Comparison of ENCODE assay signal across 1 cellular context in the genomic region with DNA sequence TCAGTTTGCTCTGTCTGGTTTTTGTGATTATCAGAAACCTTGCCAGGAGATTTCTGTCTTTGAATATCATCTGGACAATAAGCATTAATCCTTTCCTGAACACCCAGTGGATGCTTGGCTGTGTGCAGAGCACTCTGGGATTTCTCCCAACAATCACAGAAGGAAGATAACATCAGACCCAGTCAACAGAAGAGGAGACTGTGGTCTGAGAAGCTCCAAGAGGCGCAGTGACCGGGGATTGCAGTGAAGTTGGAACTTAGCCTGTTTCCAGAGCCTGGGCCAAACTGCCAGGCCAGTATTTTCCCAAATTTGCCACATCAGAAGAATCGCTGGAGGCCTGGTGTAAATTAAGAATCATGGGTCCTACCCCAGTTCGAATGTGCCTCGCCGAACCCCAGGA.
TF ChIP-seq lines count a peak whose summit lies in the region.

No MANE protein-coding gene starts in this region.

TF ChIP-seq in H1, 55 proteins besides CTCF, POLR2A, EP300 and RAD21 (continued from another document):
- TF ChIP-seq KDM1A (IDR thresholded peaks at IDR 0.05; ENCODE audit: borderline replicate concordance, low read length): no peak
- no peak for TF ChIP-seq TBP (IDR thresholded peaks at IDR 0.05; ENCODE audit: low read depth, low read length)
- TF ChIP-seq CREB1 (IDR thresholded peaks at IDR 0.05): no peak
- TF ChIP-seq RNF2 (IDR thresholded peaks at IDR 0.05; ENCODE audit: borderline replicate concordance, low read depth, low read length, missing control alignments, poor library complexity, severe bottlenecking): no peak
- TF ChIP-seq FOSL1 (IDR thresholded peaks at IDR 0.05; ENCODE audit: insufficient read depth, low read depth, low read length): no peak
- no peak for TF ChIP-seq CTBP2 (IDR thresholded peaks at IDR 0.05; ENCODE audit: borderline replicate concordance, insufficient read depth, insufficient read length, low read length)
- TF ChIP-seq, protein P1, sequence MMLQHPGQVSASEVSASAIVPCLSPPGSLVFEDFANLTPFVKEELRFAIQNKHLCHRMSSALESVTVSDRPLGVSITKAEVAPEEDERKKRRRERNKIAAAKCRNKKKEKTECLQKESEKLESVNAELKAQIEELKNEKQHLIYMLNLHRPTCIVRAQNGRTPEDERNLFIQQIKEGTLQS (IDR thresholded peaks at IDR 0.05; ENCODE audit: insufficient read depth, low read depth, low read length): no peak
- no peak for TF ChIP-seq CHD2 (IDR thresholded peaks at IDR 0.05; ENCODE audit: low read length)
